In genomic region chr6:42047220-42047590, GRCh38 we compare ENCODE assay signal across 8 cellular contexts. TPM values are rescaled to one million over a fixed set of nuclear protein-coding genes. Genes with fewer than 3 reads are reported as not detected.
DNase-seq lines count a peak whose midpoint lies in the region; ATAC-seq and TF ChIP-seq lines count a peak whose summit lies in the region.

No MANE protein-coding gene starts in this region.

- DNase-seq in RWPE2 (ENCODE audit: low spot score) (no peak), posterior vena cava (ENCODE audit: low spot score) (peak; percentile 15), NCI-H2029 treated with DMSO at 0.1 percent for 48 hours (lab: John Stamatoyannopoulos, UW) (no peak), hippocampal formation (lab: John Stamatoyannopoulos, UW) (no peak)
- DNase-seq in effector memory CD8-positive, alpha-beta T cell = no peak
- no peak for DNase-seq in activated CD4-positive, CD25-positive, alpha-beta regulatory T cell treated with anti-CD3 and anti-CD28 coated beads, Interleukin-2, amount 50 U/mL, for 72 hours

- peak overlapping the region; percentile 89 to 94 for H3K4me3 Mint-ChIP-seq in effector memory CD8-positive, alpha-beta T cell

- ATAC-seq in RWPE2 (ENCODE audit: low read depth) (no peak), GM21390 (IDR thresholded peaks at IDR 0.05; ENCODE audit: unreplicated experiment) (no peak)
- no peak for ATAC-seq in effector memory CD8-positive, alpha-beta T cell (replicated peaks)

- H3K36me3 ChIP-seq in BLaER1 treated with 17β-estradiol and CSF1 and Interleukin-3, amounts not matched to agents 10 nM and 100 nM = peaks cover 6 to 14% (median 7%) of the 10 kb centered on the region in 11 experiments; a peak in 16 of 22 replicates
- H3K36me3 ChIP-seq in RWPE2 (ENCODE audit: low read depth) = peaks cover 24% of the 10 kb centered on the region

- no peaks in the 10 kb centered on the region for H3K27me3 Mint-ChIP-seq in effector memory CD8-positive, alpha-beta T cell

- H3K4me3 ChIP-seq in BLaER1 treated with 17β-estradiol and CSF1 and Interleukin-3, amounts not matched to agents 10 nM and 100 nM = peak overlapping the region; percentile 70 to 88 (median 82); a peak in 19 of 20 replicates
- peak overlapping the region; percentile 49 for H3K4me3 ChIP-seq in RWPE2 (ENCODE audit: severe bottlenecking)

- no peak for TF ChIP-seq CTCF in RWPE2 (IDR thresholded peaks at IDR 0.05; ENCODE audit: poor library complexity, severe bottlenecking)

- H3K27ac ChIP-seq in BLaER1 treated with 17β-estradiol and CSF1 and Interleukin-3, amounts not matched to agents 10 nM and 100 nM = peak overlapping the region in 8 of 11 experiments; percentile 91 to 98 (median 94); a peak in 15 of 22 replicates
- H3K27ac ChIP-seq in RWPE2 (ENCODE audit: poor library complexity, severe bottlenecking) = peak overlapping the region; percentile 94

- H3K9me3 Mint-ChIP-seq in effector memory CD8-positive, alpha-beta T cell = no peaks in the 10 kb centered on the region

- H4K20me1 ChIP-seq in BLaER1 treated with 17β-estradiol and CSF1 and Interleukin-3, amounts not matched to agents 10 nM and 100 nM = peaks cover 0 to 3% (median 0%) of the 10 kb centered on the region in 11 experiments; a peak in 1 of 22 replicates

- no peaks in the 10 kb centered on the region for H3K27me3 ChIP-seq in BLaER1 treated with 17β-estradiol and CSF1 and Interleukin-3, amounts not matched to agents 10 nM and 100 nM
- no peaks in the 10 kb centered on the region for H3K27me3 ChIP-seq in RWPE2 (ENCODE audit: insufficient read depth, poor library complexity, severe bottlenecking)

- peak overlapping the region; percentile 22 to 97 (median 87); a peak in 20 of 22 replicates for H3K9ac ChIP-seq in BLaER1 treated with 17β-estradiol and CSF1 and Interleukin-3, amounts not matched to agents 10 nM and 100 nM

- peak overlapping the region; percentile 90 to 99 (median 94) for H3K4me2 ChIP-seq in BLaER1 treated with 17β-estradiol and CSF1 and Interleukin-3, amounts not matched to agents 10 nM and 100 nM

- peaks cover 64 to 69% of the 10 kb centered on the region in 2 donors for H3K4me1 Mint-ChIP-seq in effector memory CD8-positive, alpha-beta T cell (ENCODE audit: low read depth in 2 of 2)

- H3K27ac Mint-ChIP-seq in effector memory CD8-positive, alpha-beta T cell = peak overlapping the region; percentile 91 to 98

- H3K4me1 ChIP-seq in BLaER1 treated with 17β-estradiol and CSF1 and Interleukin-3, amounts not matched to agents 10 nM and 100 nM = peaks cover 79 to 86% (median 82%) of the 10 kb centered on the region in 10 experiments
- peaks cover 43% of the 10 kb centered on the region for H3K4me1 ChIP-seq in RWPE2 (ENCODE audit: insufficient read depth, poor library complexity, severe bottlenecking)

- peaks cover 48% of the 10 kb centered on the region for H3K36me3 Mint-ChIP-seq in effector memory CD8-positive, alpha-beta T cell (ENCODE audit: insufficient read depth)

- H3K9me3 ChIP-seq in BLaER1 treated with 17β-estradiol and CSF1 and Interleukin-3, amounts not matched to agents 10 nM and 100 nM (replicated peaks in 1 of 11) = no peaks in the 10 kb centered on the region
- H3K9me3 ChIP-seq in RWPE2 (ENCODE audit: severe bottlenecking) = no peaks in the 10 kb centered on the region

- intact Hi-C loops in posterior vena cava (cut with DNase I) = loop anchor here in 1 of 2 donors (10.0 kb wide), 1 partner anchor 112 kb away; no protein-coding TSS in a partner anchor

RNA-seq across cellular contexts. Expression of gene TAF8, which starts 3.1 kb away (rescaled TPM):
- 10 to 100 TPM; 16.6 to 18.6 TPM for total RNA-seq in posterior vena cava
